Comparison of ENCODE assay signal across 17 cellular contexts in genomic region chr15:57557810-57558209, GRCh38. TPM values are rescaled to one million over a fixed set of nuclear protein-coding genes. Genes with fewer than 3 reads are reported as not detected.
"Had no signal": no experiment of that assay in that cellular context is flagged by ENCODE, and none has a peak within 500 bp of the region (broad histone marks: within the 10 kb centered on the region; RNA-seq: fewer than 3 reads in every experiment).

No MANE protein-coding gene starts in this region.

- ATAC-seq: foreskin keratinocyte, gastroesophageal sphincter, heart left ventricle, left cardiac atrium, left lung, left ventricle myocardium superior, lower lobe of right lung had no signal

- H3K36me3 ChIP-seq: esophagus muscularis mucosa, gastroesophageal sphincter, heart left ventricle, left lung, lower lobe of right lung had no signal

- H3K27ac ChIP-seq: esophagus muscularis mucosa, foreskin keratinocyte, gastroesophageal sphincter, heart left ventricle, hepatocyte, left lung, lower lobe of right lung had no signal

- H3K27me3 ChIP-seq: esophagus muscularis mucosa, foreskin keratinocyte, gastroesophageal sphincter, heart left ventricle, hepatocyte, left lung had no signal

- DNase-seq: cortex of kidney; effector memory CD4-positive, alpha-beta T cell; foreskin keratinocyte; heart left ventricle; hypothalamus; immature natural killer cell; islet precursor cell; left cardiac atrium; left lung; left ventricle myocardium superior; lower lobe of right lung; mesenchymal stem cell; midbrain had no signal

- H3K9me3 ChIP-seq: esophagus muscularis mucosa, gastroesophageal sphincter, heart left ventricle, left lung, lower lobe of right lung had no signal

- H3K4me3 ChIP-seq: esophagus muscularis mucosa, gastroesophageal sphincter, heart left ventricle, hepatocyte, left lung, lower lobe of right lung had no signal

RNA-seq across cellular contexts. Expression of gene MYZAP, which starts 33.9 kb away (rescaled TPM):
- polyA plus RNA-seq: fibroblast of lung had no signal
